1 cellular context compared by ENCODE assay signal in the genomic region with DNA sequence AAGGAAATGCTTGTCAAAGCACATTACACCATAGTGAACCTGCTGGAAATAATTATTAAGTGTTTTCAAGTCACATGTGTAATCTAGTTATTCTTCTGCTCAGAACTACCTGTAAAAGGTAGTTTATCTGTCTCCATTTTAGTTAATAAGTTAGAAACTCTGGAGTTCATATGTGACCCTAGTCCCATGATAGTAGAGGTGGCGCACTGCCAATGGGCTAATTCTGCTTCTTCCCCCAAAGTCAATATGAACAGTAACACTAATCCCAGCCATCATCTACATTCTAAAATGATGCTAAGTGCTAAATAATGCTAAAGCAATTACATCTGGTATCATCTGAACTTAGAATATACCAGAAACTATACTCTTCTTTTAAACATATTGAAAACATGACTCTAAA.
TF ChIP-seq lines count a peak whose summit lies in the region.

No MANE protein-coding gene starts in this region.

TF ChIP-seq in liver, 16 proteins besides CTCF, POLR2A, EP300 and RAD21 (continued from another document):
- TF ChIP-seq HNF4A (conservative IDR thresholded peaks at IDR 0.05) (peak; percentile 17 to 48), SP1 (IDR thresholded peaks at IDR 0.05) (peak; percentile 66), FOXA2 (IDR thresholded peaks at IDR 0.05) (peak; percentile 95), EGR1 (IDR thresholded peaks at IDR 0.05; ENCODE audit: low read depth in 2 of 2) (no peak), HNF4G (IDR thresholded peaks at IDR 0.05) (no peak), YY1 (IDR thresholded peaks at IDR 0.05) (peak; percentile 44), JUND (IDR thresholded peaks at IDR 0.05) (no peak), TAF1 (conservative IDR thresholded peaks at IDR 0.05) (no peak), NR2F2 (IDR thresholded peaks at IDR 0.05) (no peak), FOXA1 (IDR thresholded peaks at IDR 0.05) (peak; percentile 93), RXRA (IDR thresholded peaks at IDR 0.05) (peak; percentile 35 to 52), GABPA (IDR thresholded peaks at IDR 0.05 in 1 of 2, conservative IDR thresholded peaks at IDR 0.05 in 1 of 2) (no peak)
- TF ChIP-seq, protein P1, sequence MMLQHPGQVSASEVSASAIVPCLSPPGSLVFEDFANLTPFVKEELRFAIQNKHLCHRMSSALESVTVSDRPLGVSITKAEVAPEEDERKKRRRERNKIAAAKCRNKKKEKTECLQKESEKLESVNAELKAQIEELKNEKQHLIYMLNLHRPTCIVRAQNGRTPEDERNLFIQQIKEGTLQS (IDR thresholded peaks at IDR 0.05) = no peak
- TF ChIP-seq, protein P2, sequence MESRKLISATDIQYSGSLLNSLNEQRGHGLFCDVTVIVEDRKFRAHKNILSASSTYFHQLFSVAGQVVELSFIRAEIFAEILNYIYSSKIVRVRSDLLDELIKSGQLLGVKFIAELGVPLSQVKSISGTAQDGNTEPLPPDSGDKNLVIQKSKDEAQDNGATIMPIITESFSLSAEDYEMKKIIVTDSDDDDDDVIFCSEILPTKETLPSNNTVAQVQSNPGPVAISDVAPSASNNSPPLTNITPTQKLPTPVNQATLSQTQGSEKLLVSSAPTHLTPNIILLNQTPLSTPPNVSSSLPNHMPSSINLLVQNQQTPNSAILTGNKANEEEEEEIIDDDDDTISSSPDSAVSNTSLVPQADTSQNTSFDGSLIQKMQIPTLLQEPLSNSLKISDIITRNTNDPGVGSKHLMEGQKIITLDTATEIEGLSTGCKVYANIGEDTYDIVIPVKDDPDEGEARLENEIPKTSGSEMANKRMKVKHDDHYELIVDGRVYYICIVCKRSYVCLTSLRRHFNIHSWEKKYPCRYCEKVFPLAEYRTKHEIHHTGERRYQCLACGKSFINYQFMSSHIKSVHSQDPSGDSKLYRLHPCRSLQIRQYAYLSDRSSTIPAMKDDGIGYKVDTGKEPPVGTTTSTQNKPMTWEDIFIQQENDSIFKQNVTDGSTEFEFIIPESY (IDR thresholded peaks at IDR 0.05) = no peak
